21 cellular contexts compared by ENCODE assay signal in genomic region chr11:71571101-71571850, GRCh38. TPM values are rescaled to one million over a fixed set of nuclear protein-coding genes. Genes with fewer than 3 reads are reported as not detected.
"Had no signal": no experiment of that assay in that cellular context is flagged by ENCODE, and none has a peak within 500 bp of the region (broad histone marks: within the 10 kb centered on the region; RNA-seq: fewer than 3 reads in every experiment).

No MANE protein-coding gene starts in this region.

RNA-seq across cellular contexts. Expression of gene KRTAP5-10, which starts 5.9 kb away (rescaled TPM):
- total RNA-seq: activated naive CD4-positive, alpha-beta T cell treated with anti-CD3 and anti-CD28 coated beads for 36 hours; activated naive CD4-positive, alpha-beta T cell treated with anti-CD3 and anti-CD28 coated beads, Interleukin-2, amount 50 U/mL, for 72 hours; activated naive CD8-positive, alpha-beta T cell treated with anti-CD3 and anti-CD28 coated beads for 36 hours; activated naive CD8-positive, alpha-beta T cell treated with anti-CD3 and anti-CD28 coated beads, Interleukin-2, amount 10 ng/mL, durations not matched to agents 7 days and 5 days; activated T-cell treated with anti-CD3 and anti-CD28 coated beads, Interleukin-2, amount 50 U/mL, for 4 hours; activated T-cell treated with anti-CD3 and anti-CD28 coated beads, Interleukin-2, amount 50 U/mL, for 72 hours; activated T-helper 1 cell treated with anti-CD3 and anti-CD28 coated beads, Interleukin-12 subunit alpha, Interleukin-12 subunit beta, Interleukin-2, Interleukin-4 antibody, amounts not matched to agents 30 ng/mL and 10 ng/mL and 1 ng/mL, durations not matched to agents 14 hours and 24 hours and 36 hours; activated T-helper 17 cell treated with anti-CD3 and anti-CD28 coated beads, Interleukin-2, amount 50 U/mL, for 72 hours; activated T-helper 2 cell treated with anti-CD3 and anti-CD28 coated beads, Interferon-gamma antibody, Interleukin-2, Interleukin-4, amounts not matched to agents 10 μg/mL and 5 μg/mL and 100 μg/mL, durations not matched to agents 14 hours and 24 hours and 36 hours; adrenal gland; aorta; ascending aorta; astrocyte; body of pancreas; breast epithelium; bronchial epithelial cell; cardiac muscle cell; cardiac septum; cerebellum; chondrocyte had no signal
- polyA plus RNA-seq: adipose tissue had no signal

RNA-seq across cellular contexts. Expression of gene KRTAP5-11, which starts 11.4 kb away (rescaled TPM):
- total RNA-seq: activated naive CD4-positive, alpha-beta T cell treated with anti-CD3 and anti-CD28 coated beads for 36 hours; activated naive CD4-positive, alpha-beta T cell treated with anti-CD3 and anti-CD28 coated beads, Interleukin-2, amount 50 U/mL, for 72 hours; activated naive CD8-positive, alpha-beta T cell treated with anti-CD3 and anti-CD28 coated beads for 36 hours; activated naive CD8-positive, alpha-beta T cell treated with anti-CD3 and anti-CD28 coated beads, Interleukin-2, amount 10 ng/mL, durations not matched to agents 7 days and 5 days; activated T-cell treated with anti-CD3 and anti-CD28 coated beads, Interleukin-2, amount 50 U/mL, for 4 hours; activated T-cell treated with anti-CD3 and anti-CD28 coated beads, Interleukin-2, amount 50 U/mL, for 72 hours; activated T-helper 1 cell treated with anti-CD3 and anti-CD28 coated beads, Interleukin-12 subunit alpha, Interleukin-12 subunit beta, Interleukin-2, Interleukin-4 antibody, amounts not matched to agents 30 ng/mL and 10 ng/mL and 1 ng/mL, durations not matched to agents 14 hours and 24 hours and 36 hours; activated T-helper 17 cell treated with anti-CD3 and anti-CD28 coated beads, Interleukin-2, amount 50 U/mL, for 72 hours; activated T-helper 2 cell treated with anti-CD3 and anti-CD28 coated beads, Interferon-gamma antibody, Interleukin-2, Interleukin-4, amounts not matched to agents 10 μg/mL and 5 μg/mL and 100 μg/mL, durations not matched to agents 14 hours and 24 hours and 36 hours; adrenal gland; aorta; ascending aorta; astrocyte; body of pancreas; breast epithelium; bronchial epithelial cell; cardiac muscle cell; cardiac septum; cerebellum; chondrocyte had no signal
- polyA plus RNA-seq: adipose tissue, adrenal gland, aorta, cardiac muscle cell had no signal

RNA-seq across cellular contexts. Expression of gene KRTAP5-9, which starts 23.1 kb away (rescaled TPM):
- total RNA-seq: activated naive CD4-positive, alpha-beta T cell treated with anti-CD3 and anti-CD28 coated beads for 36 hours; activated naive CD4-positive, alpha-beta T cell treated with anti-CD3 and anti-CD28 coated beads, Interleukin-2, amount 50 U/mL, for 72 hours; activated naive CD8-positive, alpha-beta T cell treated with anti-CD3 and anti-CD28 coated beads for 36 hours; activated naive CD8-positive, alpha-beta T cell treated with anti-CD3 and anti-CD28 coated beads, Interleukin-2, amount 10 ng/mL, durations not matched to agents 7 days and 5 days; activated T-cell treated with anti-CD3 and anti-CD28 coated beads, Interleukin-2, amount 50 U/mL, for 4 hours; activated T-helper 1 cell treated with anti-CD3 and anti-CD28 coated beads, Interleukin-12 subunit alpha, Interleukin-12 subunit beta, Interleukin-2, Interleukin-4 antibody, amounts not matched to agents 30 ng/mL and 10 ng/mL and 1 ng/mL, durations not matched to agents 14 hours and 24 hours and 36 hours; activated T-helper 2 cell treated with anti-CD3 and anti-CD28 coated beads, Interferon-gamma antibody, Interleukin-2, Interleukin-4, amounts not matched to agents 10 μg/mL and 5 μg/mL and 100 μg/mL, durations not matched to agents 14 hours and 24 hours and 36 hours; ascending aorta; astrocyte; bronchial epithelial cell; cardiac septum; cerebellum had no signal
- polyA plus RNA-seq: adipose tissue, cardiac muscle cell had no signal

RNA-seq across cellular contexts. Expression of gene KRTAP5-8, which starts 33.5 kb away (rescaled TPM):
- total RNA-seq: activated naive CD4-positive, alpha-beta T cell treated with anti-CD3 and anti-CD28 coated beads for 36 hours; activated naive CD4-positive, alpha-beta T cell treated with anti-CD3 and anti-CD28 coated beads, Interleukin-2, amount 50 U/mL, for 72 hours; activated naive CD8-positive, alpha-beta T cell treated with anti-CD3 and anti-CD28 coated beads for 36 hours; activated naive CD8-positive, alpha-beta T cell treated with anti-CD3 and anti-CD28 coated beads, Interleukin-2, amount 10 ng/mL, durations not matched to agents 7 days and 5 days; activated T-cell treated with anti-CD3 and anti-CD28 coated beads, Interleukin-2, amount 50 U/mL, for 4 hours; activated T-cell treated with anti-CD3 and anti-CD28 coated beads, Interleukin-2, amount 50 U/mL, for 72 hours; activated T-helper 1 cell treated with anti-CD3 and anti-CD28 coated beads, Interleukin-12 subunit alpha, Interleukin-12 subunit beta, Interleukin-2, Interleukin-4 antibody, amounts not matched to agents 30 ng/mL and 10 ng/mL and 1 ng/mL, durations not matched to agents 14 hours and 24 hours and 36 hours; activated T-helper 2 cell treated with anti-CD3 and anti-CD28 coated beads, Interferon-gamma antibody, Interleukin-2, Interleukin-4, amounts not matched to agents 10 μg/mL and 5 μg/mL and 100 μg/mL, durations not matched to agents 14 hours and 24 hours and 36 hours; ascending aorta; astrocyte; body of pancreas; bronchial epithelial cell; cardiac muscle cell; cardiac septum; cerebellum; chondrocyte had no signal
- polyA plus RNA-seq: adipose tissue, adrenal gland, aorta, cardiac muscle cell had no signal

RNA-seq across cellular contexts. Expression of gene KRTAP5-7, which starts 44.2 kb away (rescaled TPM):
- total RNA-seq: activated naive CD4-positive, alpha-beta T cell treated with anti-CD3 and anti-CD28 coated beads for 36 hours; activated naive CD4-positive, alpha-beta T cell treated with anti-CD3 and anti-CD28 coated beads, Interleukin-2, amount 50 U/mL, for 72 hours; activated naive CD8-positive, alpha-beta T cell treated with anti-CD3 and anti-CD28 coated beads for 36 hours; activated naive CD8-positive, alpha-beta T cell treated with anti-CD3 and anti-CD28 coated beads, Interleukin-2, amount 10 ng/mL, durations not matched to agents 7 days and 5 days; activated T-cell treated with anti-CD3 and anti-CD28 coated beads, Interleukin-2, amount 50 U/mL, for 4 hours; activated T-cell treated with anti-CD3 and anti-CD28 coated beads, Interleukin-2, amount 50 U/mL, for 72 hours; ascending aorta; astrocyte; body of pancreas; bronchial epithelial cell; cardiac muscle cell; cardiac septum; chondrocyte had no signal
- polyA plus RNA-seq: aorta, cardiac muscle cell had no signal
